Comparison of ENCODE assay signal across 9 cellular contexts in genomic region chr12:51009038-51009437, GRCh38. TPM values are rescaled to one million over a fixed set of nuclear protein-coding genes. Genes with fewer than 3 reads are reported as not detected.
DNase-seq lines count a peak whose midpoint lies in the region; ATAC-seq and TF ChIP-seq lines count a peak whose summit lies in the region.
"Had no signal": no experiment of that assay in that cellular context is flagged by ENCODE, and none has a peak within 500 bp of the region (broad histone marks: within the 10 kb centered on the region; RNA-seq: fewer than 3 reads in every experiment).

No MANE protein-coding gene starts in this region.

- peaks cover 32% of the 10 kb centered on the region for H3K4me1 ChIP-seq in vagina

- intact Hi-C loops in activated CD8-positive, alpha-beta T cell treated with anti-CD3 and anti-CD28 coated beads for 36 hours (cut with micrococcal nuclease), result no loop called here
- intact Hi-C loops in vagina (cut with DNase I), result no loop called here

- TF ChIP-seq POLR2A in vagina (IDR thresholded peaks at IDR 0.05), result no peak

- no peaks in the 10 kb centered on the region for H3K27me3 ChIP-seq in vagina

- CTCF ChIA-PET in activated CD8-positive, alpha-beta T cell treated with anti-CD3 and anti-CD28 coated beads for 36 hours (lab: Charles Lee), result interaction anchor here (0.7 to 2.9 kb wide), 7 partner anchors 10 to 244 kb away, joined by 3 to 17 read pairs (median 6); no protein-coding TSS in a partner anchor

- H3K9me3 ChIP-seq in vagina, result no peaks in the 10 kb centered on the region

- no peak overlapping the region for H3K27ac ChIP-seq in vagina

- H3K4me3 ChIP-seq in fibroblast of villous mesenchyme (ENCODE audit: low read depth, low read length) (no peak overlapping the region), vagina (no peak overlapping the region)

- peaks cover 0 to 37% of the 10 kb centered on the region in 2 donors for H3K36me3 ChIP-seq in vagina

- ATAC-seq in activated CD8-positive, alpha-beta T cell treated with anti-CD3 and anti-CD28 coated beads for 36 hours, result peak; percentile 96
- no peak for ATAC-seq in HG03457 (IDR thresholded peaks at IDR 0.05; ENCODE audit: unreplicated experiment)

- H3K9me3 Mint-ChIP-seq in IgD-negative memory B cell, result no peaks in the 10 kb centered on the region
- H3K9me3 Mint-ChIP-seq in activated CD8-positive, alpha-beta T cell treated with anti-CD3 and anti-CD28 coated beads for 36 hours, result no peaks in the 10 kb centered on the region
- H3K9me3 Mint-ChIP-seq in progenitor cell of endocrine pancreas (ENCODE audit: low read depth), result no peaks in the 10 kb centered on the region

- H3K27me3 Mint-ChIP-seq in IgD-negative memory B cell (no peaks in the 10 kb centered on the region), progenitor cell of endocrine pancreas (no peaks in the 10 kb centered on the region)
- H3K27me3 Mint-ChIP-seq in activated CD8-positive, alpha-beta T cell treated with anti-CD3 and anti-CD28 coated beads for 36 hours, result no peaks in the 10 kb centered on the region

- no peak for TF ChIP-seq CTCF in activated CD8-positive, alpha-beta T cell treated with anti-CD3 and anti-CD28 coated beads for 36 hours (IDR thresholded peaks at IDR 0.05)
- TF ChIP-seq CTCF in fibroblast of villous mesenchyme (IDR thresholded peaks at IDR 0.05; ENCODE audit: insufficient read depth, low read depth, low read length), result no peak
- no peak for TF ChIP-seq CTCF in progenitor cell of endocrine pancreas (IDR thresholded peaks at IDR 0.05; ENCODE audit: unreplicated experiment)
- TF ChIP-seq CTCF in vagina (IDR thresholded peaks at IDR 0.05), result no peak

- H3K36me3 Mint-ChIP-seq in IgD-negative memory B cell, result peaks cover 4% of the 10 kb centered on the region
- H3K36me3 Mint-ChIP-seq in activated CD8-positive, alpha-beta T cell treated with anti-CD3 and anti-CD28 coated beads for 36 hours (ENCODE audit: low read depth), result peaks cover 23% of the 10 kb centered on the region
- H3K36me3 Mint-ChIP-seq in progenitor cell of endocrine pancreas (ENCODE audit: insufficient read depth), result peaks cover 25% of the 10 kb centered on the region

- H3K4me3 Mint-ChIP-seq in IgD-negative memory B cell (no peak overlapping the region), progenitor cell of endocrine pancreas (ENCODE audit: low read depth) (no peak overlapping the region)
- peak overlapping the region; percentile 71 for H3K4me3 Mint-ChIP-seq in activated CD8-positive, alpha-beta T cell treated with anti-CD3 and anti-CD28 coated beads for 36 hours

- POLR2A ChIA-PET in activated CD8-positive, alpha-beta T cell treated with anti-CD3 and anti-CD28 coated beads for 36 hours (lab: Charles Lee), result interaction anchor here (0.6 to 2.5 kb wide), 7 partner anchors 10 to 311 kb away, joined by 3 to 13 read pairs (median 4); partner anchors contain the start of gene SLC11A2

- H3K4me1 Mint-ChIP-seq in IgD-negative memory B cell (peaks cover 7 to 10% (median 9%) of the 10 kb centered on the region in 3 donors), progenitor cell of endocrine pancreas (ENCODE audit: low read depth) (peaks cover 19% of the 10 kb centered on the region)
- peaks cover 36% of the 10 kb centered on the region for H3K4me1 Mint-ChIP-seq in activated CD8-positive, alpha-beta T cell treated with anti-CD3 and anti-CD28 coated beads for 36 hours (ENCODE audit: low read depth)

- DNase-seq in activated CD8-positive, alpha-beta T cell treated with anti-CD3 and anti-CD28 coated beads for 36 hours, result peak; percentile 81
- peak; percentile 42 for DNase-seq in fibroblast of villous mesenchyme (ENCODE audit: low read depth)
- DNase-seq in progenitor cell of endocrine pancreas (ENCODE audit: low spot score, unreplicated experiment), result no peak
- no peak for DNase-seq in cerebellum (ENCODE audit: low spot score)
- no peak for DNase-seq in kidney glomerular epithelial cell (lab: John Stamatoyannopoulos, UW)
- DNase-seq in vagina (ENCODE audit: extremely low spot score in 2 of 2), result no peak

- peak overlapping the region in 2 of 3 donors; percentile 35 to 54 for H3K27ac Mint-ChIP-seq in IgD-negative memory B cell
- H3K27ac Mint-ChIP-seq in activated CD8-positive, alpha-beta T cell treated with anti-CD3 and anti-CD28 coated beads for 36 hours, result peak overlapping the region; percentile 88
- peak overlapping the region; percentile 39 for H3K27ac Mint-ChIP-seq in progenitor cell of endocrine pancreas

RNA-seq across cellular contexts. Expression of gene SLC11A2, which starts 17.1 kb away (rescaled TPM):
- polyA plus RNA-seq in IgD-negative memory B cell, result 8.2 TPM
- total RNA-seq in activated CD8-positive, alpha-beta T cell treated with anti-CD3 and anti-CD28 coated beads for 36 hours, result 10 to 100 TPM; 21.6 to 23.9 TPM
- total RNA-seq in fibroblast of villous mesenchyme (39.0 and 56.6 TPM in 2 replicates), progenitor cell of endocrine pancreas (73.8 and 76.8 TPM in 2 replicates), cerebellum (71.0 TPM), vagina (40.8 TPM)

RNA-seq across cellular contexts. Expression of gene LETMD1, which starts 39.1 kb away (rescaled TPM):
- 25.7 TPM for polyA plus RNA-seq in IgD-negative memory B cell
- 10 to 100 TPM; 71.6 to 81.5 TPM for total RNA-seq in activated CD8-positive, alpha-beta T cell treated with anti-CD3 and anti-CD28 coated beads for 36 hours
- total RNA-seq in fibroblast of villous mesenchyme (23.7 and 25.8 TPM in 2 replicates), progenitor cell of endocrine pancreas (58.0 and 66.4 TPM in 2 replicates), cerebellum (64.0 TPM), vagina (64.3 TPM)

RNA-seq across cellular contexts. Expression of gene HIGD1C, which starts 56.7 kb away (rescaled TPM):
- 1.4 TPM for polyA plus RNA-seq in IgD-negative memory B cell
- total RNA-seq in activated CD8-positive, alpha-beta T cell treated with anti-CD3 and anti-CD28 coated beads for 36 hours, result not detected
- total RNA-seq in fibroblast of villous mesenchyme, result not detected in 2 replicates
- total RNA-seq in progenitor cell of endocrine pancreas, result not detected in 2 replicates
- total RNA-seq in cerebellum, result not detected
- total RNA-seq in vagina, result not detected
- polyA plus RNA-seq: adipose tissue had no signal

Comparison
In these comparisons a context has a peak if more than half of its experiments do, and no peak if none do; other contexts are left out.
1. DNase-seq: peak in activated CD8-positive, alpha-beta T cell treated with anti-CD3 and anti-CD28 coated beads for 36 hours (single experiment) and fibroblast of villous mesenchyme (single experiment); none in progenitor cell of endocrine pancreas (single experiment), cerebellum (single experiment), kidney glomerular epithelial cell (single experiment) and vagina (0 of 2).
2. Peak in every context shown above with its lines, with median percentiles within 50 percentile points of each other: H3K27ac Mint-ChIP-seq.